Comparison of ENCODE assay signal across 2 cellular contexts in genomic region chr2:162994718-162995117, GRCh38.
TF ChIP-seq lines count a peak whose summit lies in the region.

No MANE protein-coding gene starts in this region.

TF ChIP-seq in GM23338, 12 proteins besides CTCF, POLR2A, EP300 and RAD21:
- TF ChIP-seq REST (IDR thresholded peaks at IDR 0.05; ENCODE audit: unreplicated experiment) (no peak), CREB1 (CRISPR knock-in tag; IDR thresholded peaks at IDR 0.05; ENCODE audit: low read depth) (no peak), ZNF462 (CRISPR knock-in tag; IDR thresholded peaks at IDR 0.05) (no peak), EZH2 (IDR thresholded peaks at IDR 0.05; ENCODE audit: low read depth, unreplicated experiment) (no peak), ETS1 (IDR thresholded peaks at IDR 0.05) (no peak), ZNF331 (CRISPR knock-in tag; IDR thresholded peaks at IDR 0.05; ENCODE audit: low read depth) (no peak), NANOG (IDR thresholded peaks at IDR 0.05; ENCODE audit: borderline replicate concordance) (no peak), STAT1 (IDR thresholded peaks at IDR 0.05; ENCODE audit: unreplicated experiment) (no peak)

TF ChIP-seq in GM12878, 131 proteins besides CTCF, POLR2A, EP300 and RAD21 (continued from another document):
- TF ChIP-seq CUX1 (IDR thresholded peaks at IDR 0.05; ENCODE audit: insufficient replicate concordance, low read depth, low read length), result no peak
- no peak for TF ChIP-seq CBX5 (IDR thresholded peaks at IDR 0.05; ENCODE audit: low read depth)
- no peak for TF ChIP-seq E4F1 (IDR thresholded peaks at IDR 0.05; ENCODE audit: borderline replicate concordance, partially characterized antibody)
- no peak for TF ChIP-seq SUZ12 (IDR thresholded peaks at IDR 0.05; ENCODE audit: unreplicated experiment)
- no peak for TF ChIP-seq CHD1 (IDR thresholded peaks at IDR 0.05; ENCODE audit: low read depth, low read length)
- no peak for TF ChIP-seq SREBF2 (IDR thresholded peaks at IDR 0.05; ENCODE audit: low read length)
- no peak for TF ChIP-seq MYB (IDR thresholded peaks at IDR 0.05; ENCODE audit: borderline replicate concordance, low read depth, low read length)
- TF ChIP-seq PRDM15 (CRISPR knock-in tag; IDR thresholded peaks at IDR 0.05), result no peak
- no peak for TF ChIP-seq POLR2AphosphoS5 (IDR thresholded peaks at IDR 0.05; ENCODE audit: low read length)
- TF ChIP-seq ZZZ3 (IDR thresholded peaks at IDR 0.05; ENCODE audit: control insufficient read depth, insufficient read length, low read depth), result no peak
- TF ChIP-seq NR2F1 (conservative IDR thresholded peaks at IDR 0.05), result no peak
- TF ChIP-seq RELA (IDR thresholded peaks at IDR 0.05; ENCODE audit: borderline replicate concordance, partially characterized antibody), result no peak
- no peak for TF ChIP-seq TCF7 (IDR thresholded peaks at IDR 0.05; ENCODE audit: borderline replicate concordance)
- TF ChIP-seq MTA2 (IDR thresholded peaks at IDR 0.05; ENCODE audit: low read depth), result no peak
- TF ChIP-seq POU2F2 (IDR thresholded peaks at IDR 0.05; ENCODE audit: borderline replicate concordance, low read depth, low read length), result no peak
- no peak for TF ChIP-seq CREB1 (IDR thresholded peaks at IDR 0.05; ENCODE audit: low read depth)
- TF ChIP-seq SKIL (IDR thresholded peaks at IDR 0.05; ENCODE audit: low read depth, poor library complexity, severe bottlenecking), result no peak
TF ChIP-seq in GM12878: peak in this region for 0.
